Comparison of ENCODE assay signal across 8 cellular contexts in genomic region chr20:45782890-45783289, GRCh38. TPM values are rescaled to one million over a fixed set of nuclear protein-coding genes. Genes with fewer than 3 reads are reported as not detected.
DNase-seq lines count a peak whose midpoint lies in the region; ATAC-seq and TF ChIP-seq lines count a peak whose summit lies in the region.
"Had no signal": no experiment of that assay in that cellular context is flagged by ENCODE, and none has a peak within 500 bp of the region (broad histone marks: within the 10 kb centered on the region; RNA-seq: fewer than 3 reads in every experiment).

No MANE protein-coding gene starts in this region.

- POLR2A ChIA-PET in PC-9 (lab: Charles Lee; ENCODE audit: unreplicated experiment): interaction anchor here (0.6 kb wide), 2 partner anchors 264 to 434 kb away, joined by 3 to 8 read pairs; no protein-coding TSS in a partner anchor

- intact Hi-C loops in PC-9 (cut with micrococcal nuclease; ENCODE audit: unreplicated experiment): no loop called here

- peak overlapping the region; percentile 68 for H3K4me2 ChIP-seq in PC-9

- H3K79me2 ChIP-seq in PC-9 (ENCODE audit: low read depth): no peaks in the 10 kb centered on the region

- H3K4me3 ChIP-seq in PC-9: peak overlapping the region; percentile 27; the same call in 1 of the 2 replicates

- no peaks in the 10 kb centered on the region for H3K36me3 ChIP-seq in PC-9 (ENCODE audit: low read depth)

- TF ChIP-seq CTCF in PC-9 (conservative IDR thresholded peaks at IDR 0.05) (no peak), foreskin keratinocyte (conservative IDR thresholded peaks at IDR 0.05) (no peak)

- no peaks in the 10 kb centered on the region; the same call in 1 of the 2 replicates for H3K9me2 ChIP-seq in PC-9 (ENCODE audit: insufficient read depth)

- no peak overlapping the region for H2AFZ ChIP-seq in PC-9

- H3K4me1 ChIP-seq in PC-9 (replicated peaks; ENCODE audit: insufficient read depth) (peaks cover 83% of the 10 kb centered on the region), foreskin keratinocyte (peaks cover 51% of the 10 kb centered on the region)

- peak overlapping the region; percentile 99 for H3K27ac ChIP-seq in PC-9
- H3K27ac ChIP-seq in foreskin keratinocyte: no peak overlapping the region

- CTCF ChIA-PET in PC-9 (lab: Charles Lee): interaction anchor here (0.9 kb wide), 1 partner anchor 17 kb away, joined by 5 read pairs; no protein-coding TSS in a partner anchor

- H3K9me3 ChIP-seq in PC-9 (ENCODE audit: insufficient read depth, low read depth): no peaks in the 10 kb centered on the region

- DNase-seq in DMS53 treated with DMSO at 0.1 percent for 48 hours (lab: John Stamatoyannopoulos, UW; ENCODE audit: unreplicated experiment) (peak; percentile 54), PC-9 (peak; percentile 47 to 86), foreskin keratinocyte (peak in 1 of 2 donors; percentile 54), cerebellar nuclear complex (lab: John Stamatoyannopoulos, UW) (no peak), left lobe of liver (ENCODE audit: low spot score) (no peak), GM19240 (ENCODE audit: insufficient read length, low spot score) (no peak)
- DNase-seq: NCI-H748 treated with DMSO at 0.1 percent for 48 hours; stimulated activated CD4-positive, alpha-beta T cell treated with anti-CD3 and anti-CD28 coated beads, Interleukin-12 subunit alpha, Interleukin-12 subunit beta, amount 100 ng/mL, for 4 hours had no signal

- H3K27me3 ChIP-seq in PC-9 (ENCODE audit: insufficient read depth, low read depth): no peaks in the 10 kb centered on the region
- no peaks in the 10 kb centered on the region for H3K27me3 ChIP-seq in foreskin keratinocyte

- H4K20me1 ChIP-seq in PC-9 (ENCODE audit: insufficient read depth): no peaks in the 10 kb centered on the region

- BruUV-seq in PC-9 (replicated peaks; lab: Mats Ljungman, UMichigan): no TSS peak

- ATAC-seq in foreskin keratinocyte (peak; percentile 2), left lobe of liver (no peak)

- H3F3A ChIP-seq in PC-9 (ENCODE audit: insufficient read depth, low read depth): peaks cover 81% of the 10 kb centered on the region

RNA-seq across cellular contexts. Expression of gene WFDC3, which starts 8.8 kb away (rescaled TPM):
- 21.6 and 22.4 TPM in 2 replicates for total RNA-seq in PC-9 (2021)
- total RNA-seq in foreskin keratinocyte: 0.67 and 1.4 TPM in 2 replicates
- polyA plus RNA-seq in foreskin keratinocyte: 1.0 and 2.3 TPM in 2 replicates
- not detected for total RNA-seq in left lobe of liver

RNA-seq across cellular contexts. Expression of gene DNTTIP1, which starts 8.9 kb away (rescaled TPM):
- total RNA-seq in PC-9 (2021): 53.4 and 56.6 TPM in 2 replicates
- total RNA-seq in foreskin keratinocyte: 31.0 and 36.3 TPM in 2 replicates
- polyA plus RNA-seq in foreskin keratinocyte: 52.3 and 52.4 TPM in 2 replicates
- 10.3 TPM for total RNA-seq in left lobe of liver

RNA-seq across cellular contexts. Expression of gene UBE2C, which starts 29.6 kb away (rescaled TPM):
- 207 TPM in 2 replicates for total RNA-seq in PC-9 (2021)
- 148 and 198 TPM in 2 replicates for total RNA-seq in foreskin keratinocyte
- polyA plus RNA-seq in foreskin keratinocyte: 186 and 264 TPM in 2 replicates
- 0.96 TPM for total RNA-seq in left lobe of liver

RNA-seq across cellular contexts. Expression of gene TNNC2, which starts 44.2 kb away (rescaled TPM):
- total RNA-seq in PC-9 (2021) (1.3 TPM in 1 of 2 replicates, not detected in the other), foreskin keratinocyte (not detected in 2 replicates), left lobe of liver (not detected)
- polyA plus RNA-seq in foreskin keratinocyte: 0.10 TPM in 1 of 2 replicates, not detected in the other

RNA-seq across cellular contexts. Expression of gene SNX21, which starts 50.7 kb away (rescaled TPM):
- total RNA-seq in PC-9 (2021) (9.8 and 13.3 TPM in 2 replicates), foreskin keratinocyte (11.2 and 14.2 TPM in 2 replicates), left lobe of liver (7.9 TPM)
- 12.0 and 15.5 TPM in 2 replicates for polyA plus RNA-seq in foreskin keratinocyte

Comparison
In these comparisons a context has a peak if more than half of its experiments do, and no peak if none do; other contexts are left out.
1. DNase-seq: peak in DMS53 treated with DMSO at 0.1 percent for 48 hours (single experiment) and PC-9 (2 of 2); none in cerebellar nuclear complex (0 of 2), left lobe of liver (single experiment) and GM19240 (single experiment).
2. RNA of gene UBE2C, which starts 29.6 kb away (total RNA-seq): 207 TPM in PC-9 and 148 to 198 TPM in foreskin keratinocyte; 0.96 TPM in left lobe of liver (single experiment); every median in the first group is over 10 times any median in the second.